Comparison of ENCODE assay signal across 22 cellular contexts in the genomic region with DNA sequence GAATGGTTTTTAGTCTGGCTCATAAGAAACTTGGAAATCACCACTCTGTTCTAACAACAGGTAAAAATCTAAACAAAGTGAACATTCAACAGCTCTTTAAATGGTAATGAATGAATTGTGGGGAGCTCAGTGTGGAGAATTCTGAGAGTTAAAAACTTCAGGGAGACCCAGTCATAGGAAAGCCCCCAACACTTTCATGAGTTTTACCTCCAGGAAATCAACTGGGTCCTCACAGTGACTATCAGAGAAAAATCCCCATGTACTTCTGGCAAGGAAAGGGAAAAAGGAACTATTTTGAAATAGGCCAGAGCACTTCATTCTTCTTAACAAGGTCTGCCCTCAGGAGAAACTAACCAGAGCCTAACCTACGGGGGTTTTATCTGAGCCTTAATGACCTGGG.
"Had no signal": no experiment of that assay in that cellular context is flagged by ENCODE, and none has a peak within 500 bp of the region (broad histone marks: within the 10 kb centered on the region; RNA-seq: fewer than 3 reads in every experiment).

No MANE protein-coding gene starts in this region.

- ATAC-seq: effector memory CD8-positive, alpha-beta T cell; gastrocnemius medialis; heart right ventricle; left lobe of liver; natural killer cell treated with Interleukin-12 subunit alpha and Interleukin-12 subunit beta and Interleukin-15 and Interleukin-18, amount 100 ng/mL, for 72 hours; right cardiac atrium; stimulated activated effector memory CD8-positive, alpha-beta T cell treated with anti-CD3 and anti-CD28 coated beads, Interleukin-12 subunit alpha, Interleukin-12 subunit beta, amount 100 ng/mL, for 72 hours had no signal

- H3K9me3 ChIP-seq: esophagus muscularis mucosa, gastrocnemius medialis, heart right ventricle, ovary, testis, tibial nerve had no signal

- H3K4me3 Mint-ChIP-seq: dendritic cell treated with granulocyte-macrophage colony-stimulating factor and Interleukin-4, amounts not matched to agents 40 ng/mL and 50 ng/mL, for 4 days; effector memory CD8-positive, alpha-beta T cell; natural killer cell treated with Interleukin-12 subunit alpha and Interleukin-12 subunit beta and Interleukin-15 and Interleukin-18, amount 100 ng/mL, for 72 hours; neural progenitor cell; stimulated activated effector memory CD8-positive, alpha-beta T cell treated with anti-CD3 and anti-CD28 coated beads, Interleukin-12 subunit alpha, Interleukin-12 subunit beta, amount 100 ng/mL, for 72 hours; stimulated activated naive CD8-positive, alpha-beta T cell treated with anti-CD3 and anti-CD28 coated beads, Interleukin-15, Interleukin-2, amounts not matched to agents 100 ng/mL and 50 ng/mL, for 24 hours had no signal

- H3K9ac ChIP-seq: neural progenitor cell had no signal

- H3K36me3 ChIP-seq: esophagus muscularis mucosa, gastrocnemius medialis, heart right ventricle, neural progenitor cell, ovary, tibial nerve had no signal

- H3K27ac Mint-ChIP-seq: dendritic cell treated with granulocyte-macrophage colony-stimulating factor and Interleukin-4, amounts not matched to agents 40 ng/mL and 50 ng/mL, for 4 days; effector memory CD8-positive, alpha-beta T cell; natural killer cell treated with Interleukin-12 subunit alpha and Interleukin-12 subunit beta and Interleukin-15 and Interleukin-18, amount 100 ng/mL, for 72 hours; neural progenitor cell; progenitor cell of endocrine pancreas; stimulated activated effector memory CD8-positive, alpha-beta T cell treated with anti-CD3 and anti-CD28 coated beads, Interleukin-12 subunit alpha, Interleukin-12 subunit beta, amount 100 ng/mL, for 72 hours; stimulated activated naive CD8-positive, alpha-beta T cell treated with anti-CD3 and anti-CD28 coated beads, Interleukin-15, Interleukin-2, amounts not matched to agents 100 ng/mL and 50 ng/mL, for 24 hours had no signal

- H2AFZ ChIP-seq: neural progenitor cell had no signal

- H3K36me3 Mint-ChIP-seq: natural killer cell treated with Interleukin-12 subunit alpha and Interleukin-12 subunit beta and Interleukin-15 and Interleukin-18, amount 100 ng/mL, for 72 hours; neural progenitor cell; stimulated activated effector memory CD8-positive, alpha-beta T cell treated with anti-CD3 and anti-CD28 coated beads, Interleukin-12 subunit alpha, Interleukin-12 subunit beta, amount 100 ng/mL, for 72 hours had no signal

- H3K4me1 Mint-ChIP-seq: neural progenitor cell; stimulated activated effector memory CD8-positive, alpha-beta T cell treated with anti-CD3 and anti-CD28 coated beads, Interleukin-12 subunit alpha, Interleukin-12 subunit beta, amount 100 ng/mL, for 72 hours had no signal

- H3K9me3 Mint-ChIP-seq: dendritic cell treated with granulocyte-macrophage colony-stimulating factor and Interleukin-4, amounts not matched to agents 40 ng/mL and 50 ng/mL, for 4 days; effector memory CD8-positive, alpha-beta T cell; natural killer cell treated with Interleukin-12 subunit alpha and Interleukin-12 subunit beta and Interleukin-15 and Interleukin-18, amount 100 ng/mL, for 72 hours; neural progenitor cell; stimulated activated effector memory CD8-positive, alpha-beta T cell treated with anti-CD3 and anti-CD28 coated beads, Interleukin-12 subunit alpha, Interleukin-12 subunit beta, amount 100 ng/mL, for 72 hours; stimulated activated naive CD8-positive, alpha-beta T cell treated with anti-CD3 and anti-CD28 coated beads, Interleukin-15, Interleukin-2, amounts not matched to agents 100 ng/mL and 50 ng/mL, for 24 hours had no signal

- H3K27me3 Mint-ChIP-seq: dendritic cell treated with granulocyte-macrophage colony-stimulating factor and Interleukin-4, amounts not matched to agents 40 ng/mL and 50 ng/mL, for 4 days; effector memory CD8-positive, alpha-beta T cell; progenitor cell of endocrine pancreas had no signal

- H3K27me3 ChIP-seq: esophagus muscularis mucosa, gastrocnemius medialis, heart right ventricle, neural progenitor cell, ovary, testis, tibial nerve had no signal

- H3K4me3 ChIP-seq: esophagus muscularis mucosa, gastrocnemius medialis, heart right ventricle, neural progenitor cell, ovary, testis, tibial nerve had no signal

- H3K4me2 ChIP-seq: neural progenitor cell had no signal

- H3K4me1 ChIP-seq: esophagus muscularis mucosa, gastrocnemius medialis, heart right ventricle, neural progenitor cell, testis, tibial nerve had no signal

- H3K27ac ChIP-seq: epithelial cell of prostate, esophagus muscularis mucosa, gastrocnemius medialis, heart right ventricle, neural progenitor cell, ovary, testis, tibial nerve had no signal

- DNase-seq: effector memory CD8-positive, alpha-beta T cell; gastrocnemius medialis; heart right ventricle; hypothalamus; kidney glomerular epithelial cell; midbrain; nucleus accumbens; ovary; right cardiac atrium; small intestine; stimulated activated CD4-positive, alpha-beta T cell treated with anti-CD3 and anti-CD28 coated beads, Interleukin-2, amount 100 ng/mL, for 48 hours; testis had no signal
